ENCODE assay signal across 27 cellular contexts in the genomic region with DNA sequence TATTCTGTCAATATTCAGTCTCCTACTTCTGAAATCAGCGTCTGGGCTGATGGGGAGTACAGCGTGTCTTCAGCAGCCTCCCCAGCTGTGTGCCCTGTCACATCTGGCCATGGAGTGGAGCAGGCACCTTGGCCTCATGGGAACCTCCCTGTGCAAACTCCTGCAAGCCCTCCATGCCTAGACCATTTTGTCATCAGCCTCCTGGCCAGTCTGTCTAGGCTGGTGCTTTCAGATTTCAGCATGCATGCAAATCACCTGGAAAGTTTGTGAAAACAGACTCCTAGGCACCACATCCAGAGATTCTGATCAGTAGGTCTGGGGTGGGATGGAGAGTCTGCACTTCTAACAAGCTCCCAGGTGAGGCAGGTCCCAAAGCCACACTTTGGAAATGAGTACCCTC. TPM values are rescaled to one million over a fixed set of nuclear protein-coding genes. Genes with fewer than 3 reads are reported as not detected.
"Had no signal": no experiment of that assay in that cellular context is flagged by ENCODE, and none has a peak within 500 bp of the region (broad histone marks: within the 10 kb centered on the region; RNA-seq: fewer than 3 reads in every experiment).

No MANE protein-coding gene starts in this region.

- H3K36me3 Mint-ChIP-seq: activated naive CD4-positive, alpha-beta T cell treated with anti-CD3 and anti-CD28 coated beads, Interleukin-2, amount 50 U/mL, for 24 hours; memory B cell; naive B cell had no signal

- H3K36me3 ChIP-seq: adrenal gland, ascending aorta, breast epithelium, colonic mucosa, esophagus muscularis mucosa, gastrocnemius medialis, sigmoid colon, upper lobe of right lung had no signal

- H3K4me3 Mint-ChIP-seq: activated naive CD4-positive, alpha-beta T cell treated with anti-CD3 and anti-CD28 coated beads, Interleukin-2, amount 50 U/mL, for 24 hours; memory B cell; naive B cell; neural crest cell; T-helper 2 cell treated with Interferon-gamma antibody and Interleukin-4, amounts not matched to agents 5 μg/mL and 100 μg/mL, for 36 hours had no signal

- H3K27ac ChIP-seq: adrenal gland, ascending aorta, breast epithelium, colonic mucosa, dorsolateral prefrontal cortex, esophagus muscularis mucosa, gastrocnemius medialis, sigmoid colon, upper lobe of right lung, VCaP had no signal

- H3K9me3 ChIP-seq: adrenal gland, ascending aorta, breast epithelium, colonic mucosa, esophagus muscularis mucosa, gastrocnemius medialis, sigmoid colon, upper lobe of right lung had no signal

- H3K4me1 ChIP-seq: adrenal gland, breast epithelium, colonic mucosa, esophagus muscularis mucosa, gastrocnemius medialis, sigmoid colon, upper lobe of right lung had no signal

- H3K4me2 ChIP-seq: smooth muscle cell had no signal

- H3K4me3 ChIP-seq: adrenal gland, ascending aorta, breast epithelium, colonic mucosa, dorsolateral prefrontal cortex, esophagus muscularis mucosa, gastrocnemius medialis, sigmoid colon, smooth muscle cell, upper lobe of right lung had no signal

- H3K27ac Mint-ChIP-seq: activated naive CD4-positive, alpha-beta T cell treated with anti-CD3 and anti-CD28 coated beads, Interleukin-2, amount 50 U/mL, for 24 hours; memory B cell; T-helper 2 cell treated with Interferon-gamma antibody and Interleukin-4, amounts not matched to agents 5 μg/mL and 100 μg/mL, for 36 hours had no signal

- H3K9me3 Mint-ChIP-seq: activated naive CD4-positive, alpha-beta T cell treated with anti-CD3 and anti-CD28 coated beads, Interleukin-2, amount 50 U/mL, for 24 hours; memory B cell had no signal

- H3K27me3 ChIP-seq: adrenal gland, ascending aorta, breast epithelium, colonic mucosa, dorsolateral prefrontal cortex, gastrocnemius medialis, upper lobe of right lung had no signal

- ATAC-seq: gastrocnemius medialis, left cardiac atrium, upper lobe of right lung had no signal

- DNase-seq: activated CD4-positive, alpha-beta T cell treated with anti-CD3 and anti-CD28 coated beads, Interleukin-2, amount 50 U/mL, for 1 hour; activated CD4-positive, CD25-positive, alpha-beta regulatory T cell treated with anti-CD3 and anti-CD28 coated beads, Interleukin-2, amount 50 U/mL, for 72 hours; activated gamma-delta T cell treated with Interleukin-2 at 50 U/mL for 16 hours; activated T-cell treated with anti-CD3 and anti-CD28 coated beads, Interleukin-2, amount 50 U/mL, for 1 hour; adrenal gland; colonic mucosa; dorsolateral prefrontal cortex; gastrocnemius medialis; left cardiac atrium; naive B cell; occipital lobe; posterior cingulate gyrus; sigmoid colon; stimulated activated CD4-positive, alpha-beta T cell treated with anti-CD3 and anti-CD28 coated beads, Interleukin-15, amount 100 ng/mL, for 24 hours; stimulated activated naive CD4-positive, alpha-beta T cell; upper lobe of right lung had no signal

- H3K4me1 Mint-ChIP-seq: memory B cell, naive B cell had no signal

RNA-seq across cellular contexts. Expression of a gene that starts 57.4 kb away (rescaled TPM):
- total RNA-seq: adrenal gland, ascending aorta, colonic mucosa, mucosa of gallbladder, renal cortical epithelial cell, smooth muscle cell had no signal
- polyA plus RNA-seq: sigmoid colon, smooth muscle cell had no signal
